ENCODE assay signal across 11 cellular contexts in genomic region chr22:45645150-45645525, GRCh38. TPM values are rescaled to one million over a fixed set of nuclear protein-coding genes. Genes with fewer than 3 reads are reported as not detected.
DNase-seq lines count a peak whose midpoint lies in the region; ATAC-seq and TF ChIP-seq lines count a peak whose summit lies in the region.
"Had no signal": no experiment of that assay in that cellular context is flagged by ENCODE, and none has a peak within 500 bp of the region (broad histone marks: within the 10 kb centered on the region; RNA-seq: fewer than 3 reads in every experiment).

No MANE protein-coding gene starts in this region.

- no peaks in the 10 kb centered on the region for H3K36me3 ChIP-seq in right atrium auricular region
- H3K36me3 ChIP-seq in heart right ventricle: no peaks in the 10 kb centered on the region
- no peaks in the 10 kb centered on the region for H3K36me3 ChIP-seq in WERI-Rb-1
- H3K36me3 ChIP-seq: sigmoid colon, tibial nerve had no signal

- no peak overlapping the region for H3K4me3 ChIP-seq in right atrium auricular region
- peak overlapping the region in 2 of 10 donors; percentile 1 to 6 for H3K4me3 ChIP-seq in heart right ventricle
- H3K4me3 ChIP-seq in WERI-Rb-1 (ENCODE audit: low read depth, low read length): peak overlapping the region; percentile 7; the same call in 1 of the 2 replicates
- H3K4me3 ChIP-seq: sigmoid colon, tibial nerve had no signal

- WGBS in heart right ventricle, 2 donors: 32 to 39% methylated on average over 16 of the region's 16 CpGs

- H3K27me3 ChIP-seq in right atrium auricular region (no peaks in the 10 kb centered on the region), heart right ventricle (peaks cover 0 to 57% (median 37%) of the 10 kb centered on the region in 7 donors), WERI-Rb-1 (ENCODE audit: insufficient read depth, low read depth, severe bottlenecking) (peaks cover 10% of the 10 kb centered on the region), foreskin keratinocyte (peaks cover 4% of the 10 kb centered on the region)

- ATAC-seq in heart right ventricle (no peak), left colon (peak; percentile 2), foreskin keratinocyte (no peak), left lobe of liver (no peak)

- intact Hi-C loops in heart right ventricle (cut with DNase I) (loop anchor here (1.0 to 10.0 kb wide), 9 partner anchors 68 to 332 kb away; partner anchors contain the start of gene WNT7B (in 1 of the 10)), left colon (cut with DNase I, micrococcal nuclease) (loop anchor here in 1 of 2 donors (10.0 kb wide), 2 partner anchors 190 to 220 kb away; no protein-coding TSS in a partner anchor)

- DNase-seq in right atrium auricular region (ENCODE audit: low spot score): peak; percentile 50
- no peak for DNase-seq in heart right ventricle
- DNase-seq in WERI-Rb-1: no peak
- no peak for DNase-seq in left colon
- no peak for DNase-seq in T1000 (lab: John Stamatoyannopoulos, UW)
- DNase-seq in SK-N-DZ (ENCODE audit: low spot score): no peak
- DNase-seq in foreskin keratinocyte: no peak
- no peak for DNase-seq in left lobe of liver (ENCODE audit: low spot score)
- DNase-seq: GF-D8 had no signal

- H3K4me1 ChIP-seq in right atrium auricular region (peaks cover 0 to 8% of the 10 kb centered on the region in 2 donors), heart right ventricle (peaks cover 0 to 12% (median 6%) of the 10 kb centered on the region in 9 donors), foreskin keratinocyte (peaks cover 5% of the 10 kb centered on the region)

- H3K9me3 ChIP-seq in right atrium auricular region: no peaks in the 10 kb centered on the region
- no peaks in the 10 kb centered on the region for H3K9me3 ChIP-seq in heart right ventricle
- no peaks in the 10 kb centered on the region for H3K9me3 ChIP-seq in WERI-Rb-1 (ENCODE audit: severe bottlenecking)
- H3K9me3 ChIP-seq: sigmoid colon, tibial nerve had no signal

- TF ChIP-seq CTCF in right atrium auricular region (IDR thresholded peaks at IDR 0.05): no peak
- no peak for TF ChIP-seq CTCF in heart right ventricle (IDR thresholded peaks at IDR 0.05)
- TF ChIP-seq CTCF in WERI-Rb-1 (IDR thresholded peaks at IDR 0.05; ENCODE audit: low read depth, low read length): no peak
- TF ChIP-seq CTCF in foreskin keratinocyte (conservative IDR thresholded peaks at IDR 0.05): no peak

- no peak overlapping the region for H3K27ac ChIP-seq in right atrium auricular region
- H3K27ac ChIP-seq in heart right ventricle: no peak overlapping the region
- no peak overlapping the region for H3K27ac ChIP-seq in WERI-Rb-1
- no peak overlapping the region for H3K27ac ChIP-seq in foreskin keratinocyte
- H3K27ac ChIP-seq: sigmoid colon, tibial nerve had no signal

RNA-seq across cellular contexts. Expression of gene ATXN10, which starts 26.5 kb away (rescaled TPM):
- total RNA-seq in right atrium auricular region (10 to 100 TPM; 85.3 to 88.5 TPM), heart right ventricle (100 to 1,000 TPM; 122 to 169 (median 143) TPM), left colon (10 to 100 TPM; 65.6 to 69.9 TPM), foreskin keratinocyte (92.5 and 97.3 TPM in 2 replicates), left lobe of liver (71.7 TPM)
- polyA plus RNA-seq in heart right ventricle (100 to 1,000 TPM in 1 of 2 donors, 10 to 100 TPM in 1; 11.8 to 142 TPM), foreskin keratinocyte (127 and 159 TPM in 2 replicates)
- 90.7 and 99.8 TPM in 2 replicates for polyA plus RNA-seq in SK-N-DZ (2014; cell fraction: cytosol; rRNA removed)
- 54.1 and 109 TPM in 2 replicates for polyA plus RNA-seq in SK-N-DZ (2014; cell fraction: nucleus; rRNA removed)
